ENCODE assay signal across 26 cellular contexts in the genomic region with DNA sequence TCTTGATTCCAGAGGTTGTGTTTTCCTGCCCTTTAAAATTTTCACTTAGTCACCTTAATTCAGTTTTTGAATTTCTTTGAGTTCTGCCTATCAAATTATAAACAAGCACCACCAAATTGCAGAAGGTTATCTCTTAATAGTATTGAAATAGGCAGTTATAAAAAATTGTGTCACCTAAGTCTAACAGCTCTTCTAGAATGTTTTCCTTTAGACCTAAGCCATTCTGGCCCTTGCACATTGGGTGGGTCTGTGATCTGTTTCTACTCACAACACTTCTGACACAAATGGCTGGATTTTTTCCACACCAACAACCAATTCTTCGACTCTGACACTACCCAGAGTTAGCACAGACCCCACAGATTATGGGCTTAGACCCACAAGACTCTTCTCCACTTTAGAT.
"Had no signal": no experiment of that assay in that cellular context is flagged by ENCODE, and none has a peak within 500 bp of the region (broad histone marks: within the 10 kb centered on the region; RNA-seq: fewer than 3 reads in every experiment).

No MANE protein-coding gene starts in this region.

- H3K27me3 ChIP-seq: cardiac muscle cell had no signal

- ATAC-seq: activated naive CD4-positive, alpha-beta T cell treated with anti-CD3 and anti-CD28 coated beads, Interleukin-2, amount 50 U/mL, for 72 hours; activated T-cell treated with anti-CD3 and anti-CD28 coated beads, Interleukin-2, amount 50 U/mL, for 4 hours; T-cell had no signal

- H2AFZ ChIP-seq: PC-9 had no signal

- FAIRE-seq: colon, TTC549 had no signal

- H3K4me1 Mint-ChIP-seq: activated CD4-positive, alpha-beta T cell treated with anti-CD3 and anti-CD28 coated beads, Interleukin-2, amount 10 ng/mL, durations not matched to agents 7 days and 5 days; brain had no signal

- H3K9me3 Mint-ChIP-seq: activated B cell treated with CpG ODN at 0.5 μM for 24 hours; activated CD4-positive, alpha-beta memory T cell treated with anti-CD3 and anti-CD28 coated beads for 36 hours; activated naive CD4-positive, alpha-beta T cell treated with anti-CD3 and anti-CD28 coated beads, Interleukin-2, amount 50 U/mL, for 72 hours; activated T-cell treated with anti-CD3 and anti-CD28 coated beads, Interleukin-2, amount 50 U/mL, for 4 hours; T-cell had no signal

- H3K4me3 ChIP-seq: cardiac muscle cell, PC-9 had no signal

- H3K36me3 Mint-ChIP-seq: activated CD4-positive, alpha-beta memory T cell treated with anti-CD3 and anti-CD28 coated beads for 36 hours; brain; T-cell had no signal

- DNase-seq: activated B cell treated with CpG ODN at 0.5 μM for 24 hours; activated CD4-positive, alpha-beta memory T cell treated with anti-CD3 and anti-CD28 coated beads for 36 hours; activated CD4-positive, alpha-beta T cell treated with anti-CD3 and anti-CD28 coated beads, Interleukin-2, amount 10 ng/mL, durations not matched to agents 7 days and 5 days; activated CD8-positive, alpha-beta memory T cell treated with anti-CD3 and anti-CD28 coated beads for 24 hours; activated effector memory CD4-positive, alpha-beta T cell treated with anti-CD3 and anti-CD28 coated beads, Interleukin-2, amount 50 U/mL, for 16 hours; activated naive CD4-positive, alpha-beta T cell treated with Interleukin-2 at 50 U/mL for 16 hours; activated T-cell treated with anti-CD3 and anti-CD28 coated beads, Interleukin-2, amount 50 U/mL, for 4 hours; anterior cingulate cortex; Karpas-422; MM.1S; NCI-H1105; NCI-H1436; NCI-H1694 treated with DMSO at 0.1 percent for 48 hours; NCI-H2029 treated with DMSO at 0.1 percent for 48 hours; NCI-H510A treated with DMSO at 0.1 percent for 48 hours; NCI-H69; PC-9; SIG-M5; T-cell; T-helper 2 cell; T1000 had no signal

- H3K4me3 Mint-ChIP-seq: activated B cell treated with CpG ODN at 0.5 μM for 24 hours; activated CD4-positive, alpha-beta memory T cell treated with anti-CD3 and anti-CD28 coated beads for 36 hours; activated CD4-positive, alpha-beta T cell treated with anti-CD3 and anti-CD28 coated beads, Interleukin-2, amount 10 ng/mL, durations not matched to agents 7 days and 5 days; activated T-cell treated with anti-CD3 and anti-CD28 coated beads, Interleukin-2, amount 50 U/mL, for 4 hours; brain; T-cell had no signal

- H3K36me3 ChIP-seq: cardiac muscle cell had no signal

- H3K27ac ChIP-seq: cardiac muscle cell, PC-9 had no signal

- H3K27ac Mint-ChIP-seq: activated B cell treated with CpG ODN at 0.5 μM for 24 hours; activated CD4-positive, alpha-beta memory T cell treated with anti-CD3 and anti-CD28 coated beads for 36 hours; activated CD4-positive, alpha-beta T cell treated with anti-CD3 and anti-CD28 coated beads, Interleukin-2, amount 10 ng/mL, durations not matched to agents 7 days and 5 days; activated naive CD4-positive, alpha-beta T cell treated with anti-CD3 and anti-CD28 coated beads, Interleukin-2, amount 50 U/mL, for 72 hours; brain; T-cell had no signal

- H3K4me2 ChIP-seq: PC-9 had no signal

- H3K27me3 Mint-ChIP-seq: activated B cell treated with CpG ODN at 0.5 μM for 24 hours; activated CD4-positive, alpha-beta memory T cell treated with anti-CD3 and anti-CD28 coated beads for 36 hours; activated CD4-positive, alpha-beta T cell treated with anti-CD3 and anti-CD28 coated beads, Interleukin-2, amount 10 ng/mL, durations not matched to agents 7 days and 5 days; brain had no signal
